8 cellular contexts compared by ENCODE assay signal in genomic region chr16:56189990-56190902, GRCh38. TPM values are rescaled to one million over a fixed set of nuclear protein-coding genes. Genes with fewer than 3 reads are reported as not detected.
DNase-seq lines count a peak whose midpoint lies in the region; ATAC-seq and TF ChIP-seq lines count a peak whose summit lies in the region.

No MANE protein-coding gene starts in this region.

- no peak for ATAC-seq in HG03095 (IDR thresholded peaks at IDR 0.05; ENCODE audit: unreplicated experiment)

- H3K27ac ChIP-seq in colonic mucosa (peak overlapping the region; percentile 67), urinary bladder (ENCODE audit: low read depth) (peak overlapping the region; percentile 76)

- 8% methylated on average over 35 of the region's 35 CpGs for WGBS in urinary bladder

- H3K9ac ChIP-seq in colonic mucosa (ENCODE audit: low read depth in 2 of 2, low read length in 2 of 2): peak overlapping the region; percentile 51 to 77

- peak; percentile 68 for DNase-seq in activated T-cell treated with anti-CD3 and anti-CD28 coated beads, Interleukin-2, amount 50 U/mL, for 24 hours
- no peak for DNase-seq in activated T-cell treated with anti-CD3 and anti-CD28 coated beads for 4 hours
- DNase-seq in colonic mucosa: no peak
- DNase-seq in mesothelial cell of epicardium (ENCODE audit: low spot score in 2 of 2, unreplicated experiment in 2 of 2): no peak
- DNase-seq in germinal center (ENCODE audit: low spot score): no peak
- DNase-seq in RPMI8226: no peak

- H3K9me3 ChIP-seq in colonic mucosa: no peaks in the 10 kb centered on the region

- H3K27me3 Mint-ChIP-seq in activated T-cell treated with anti-CD3 and anti-CD28 coated beads, Interleukin-2, amount 50 U/mL, for 24 hours: peaks cover 76% of the 10 kb centered on the region
- peaks cover 84% of the 10 kb centered on the region for H3K27me3 Mint-ChIP-seq in mesothelial cell of epicardium (ENCODE audit: low read depth)

- no peak overlapping the region for H3K27ac Mint-ChIP-seq in activated T-cell treated with anti-CD3 and anti-CD28 coated beads, Interleukin-2, amount 50 U/mL, for 24 hours
- H3K27ac Mint-ChIP-seq in mesothelial cell of epicardium: no peak overlapping the region

- intact Hi-C loops in colonic mucosa (cut with DNase I): no loop called here

- TF ChIP-seq CTCF in colonic mucosa (IDR thresholded peaks at IDR 0.05) (no peak), mesothelial cell of epicardium (IDR thresholded peaks at IDR 0.05; ENCODE audit: unreplicated experiment) (no peak)

- H3K4me3 Mint-ChIP-seq in activated T-cell treated with anti-CD3 and anti-CD28 coated beads, Interleukin-2, amount 50 U/mL, for 24 hours: peak overlapping the region; percentile 64
- H3K4me3 Mint-ChIP-seq in mesothelial cell of epicardium: peak overlapping the region; percentile 68

- peak overlapping the region; percentile 30 for H3K4me3 ChIP-seq in colonic mucosa
- H3K4me3 ChIP-seq in urinary bladder (ENCODE audit: low read depth, low read length): peak overlapping the region; percentile 80

- peaks cover 34% of the 10 kb centered on the region for H3K4me1 Mint-ChIP-seq in activated T-cell treated with anti-CD3 and anti-CD28 coated beads, Interleukin-2, amount 50 U/mL, for 24 hours (ENCODE audit: low read depth)
- H3K4me1 Mint-ChIP-seq in mesothelial cell of epicardium: peaks cover 7% of the 10 kb centered on the region

- H3K9me3 Mint-ChIP-seq in activated T-cell treated with anti-CD3 and anti-CD28 coated beads, Interleukin-2, amount 50 U/mL, for 24 hours: no peaks in the 10 kb centered on the region
- H3K9me3 Mint-ChIP-seq in mesothelial cell of epicardium: no peaks in the 10 kb centered on the region

- H3K36me3 ChIP-seq in colonic mucosa (no peaks in the 10 kb centered on the region), urinary bladder (ENCODE audit: insufficient read depth) (no peaks in the 10 kb centered on the region)

- H3K4me1 ChIP-seq in colonic mucosa (peaks cover 5% of the 10 kb centered on the region), urinary bladder (ENCODE audit: insufficient read depth) (no peaks in the 10 kb centered on the region)

- H3K36me3 Mint-ChIP-seq in activated T-cell treated with anti-CD3 and anti-CD28 coated beads, Interleukin-2, amount 50 U/mL, for 24 hours (ENCODE audit: low read depth): no peaks in the 10 kb centered on the region
- no peaks in the 10 kb centered on the region for H3K36me3 Mint-ChIP-seq in mesothelial cell of epicardium

- peaks cover 39% of the 10 kb centered on the region for H3K27me3 ChIP-seq in colonic mucosa

RNA-seq across cellular contexts. Expression of gene GNAO1, which starts 1.0 kb away (rescaled TPM):
- 10 to 100 TPM in 1 of 2 donors, 1 to 10 TPM in 1; 1.7 to 10.8 TPM for total RNA-seq in colonic mucosa
- total RNA-seq in mesothelial cell of epicardium: 2.2 to 3.3 TPM (median 2.8 TPM) in 3 replicates
- total RNA-seq in urinary bladder: 4.7 TPM
- 31.1 TPM for polyA plus RNA-seq in urinary bladder
